31 cellular contexts compared by ENCODE assay signal in the genomic region with DNA sequence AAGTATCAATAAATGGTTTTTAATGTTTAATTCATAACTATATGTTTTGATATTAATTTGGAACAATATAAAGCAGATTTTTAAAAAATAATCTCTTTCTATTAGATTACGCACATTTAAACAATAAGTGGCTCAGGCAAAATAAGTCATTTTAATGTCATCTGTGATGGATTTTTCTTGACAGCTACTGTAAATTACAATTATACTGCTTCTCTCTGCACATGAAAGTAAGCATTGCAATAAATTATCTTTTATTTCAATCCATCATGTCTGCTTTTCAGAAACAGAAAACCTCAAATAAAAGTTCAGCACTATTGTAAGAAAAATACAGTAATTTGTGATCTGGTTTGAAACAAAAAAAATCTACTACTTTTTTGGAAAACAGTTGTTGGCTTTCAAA. TPM values are rescaled to one million over a fixed set of nuclear protein-coding genes. Genes with fewer than 3 reads are reported as not detected.
"Had no signal": no experiment of that assay in that cellular context is flagged by ENCODE, and none has a peak within 500 bp of the region (broad histone marks: within the 10 kb centered on the region; RNA-seq: fewer than 3 reads in every experiment).

No MANE protein-coding gene starts in this region.

- H3K4me1 Mint-ChIP-seq: naive B cell had no signal

- H3K4me1 ChIP-seq: colonic mucosa, esophagus squamous epithelium, gastrocnemius medialis, heart right ventricle, left lung, lower lobe of right lung had no signal

- H3K36me3 ChIP-seq: colonic mucosa, esophagus squamous epithelium, gastrocnemius medialis, left lung, lower lobe of right lung had no signal

- DNase-seq: colonic mucosa; cortex of kidney; effector CD8-positive, alpha-beta T cell; effector memory CD8-positive, alpha-beta T cell; endodermal cell; erythroblast; esophagus squamous epithelium; foreskin fibroblast; foreskin melanocyte; gastrocnemius medialis; glutamatergic neuron; head of caudate nucleus; heart right ventricle; hippocampal formation; left cardiac atrium; left lung; left ventricle myocardium superior; lower lobe of right lung; mesenchymal stem cell; mucosa of descending colon; naive B cell had no signal

- H3K27ac Mint-ChIP-seq: dendritic cell treated with granulocyte-macrophage colony-stimulating factor and Interleukin-4, amounts not matched to agents 40 ng/mL and 50 ng/mL, for 4 days; effector memory CD8-positive, alpha-beta T cell; endodermal cell; mesothelial cell of epicardium; naive B cell had no signal

- ATAC-seq: effector memory CD8-positive, alpha-beta T cell; esophagus mucosa; gastrocnemius medialis; heart right ventricle; left cardiac atrium; left lung; left ventricle myocardium superior; lower lobe of right lung; mucosa of descending colon had no signal

- H3K4me3 ChIP-seq: colonic mucosa, esophagus squamous epithelium, gastrocnemius medialis, heart right ventricle, left lung, lower lobe of right lung, mucosa of descending colon had no signal

- H3K9me3 Mint-ChIP-seq: dendritic cell treated with granulocyte-macrophage colony-stimulating factor and Interleukin-4, amounts not matched to agents 40 ng/mL and 50 ng/mL, for 4 days; effector memory CD8-positive, alpha-beta T cell; endodermal cell; mesothelial cell of epicardium; naive B cell had no signal

- FAIRE-seq: islet of Langerhans, keratinocyte had no signal

- H3K27ac ChIP-seq: colonic mucosa, epithelial cell of prostate, esophagus squamous epithelium, gastrocnemius medialis, heart right ventricle, left lung, lower lobe of right lung had no signal

- H3K36me3 Mint-ChIP-seq: mesothelial cell of epicardium had no signal

- H3K27me3 ChIP-seq: colonic mucosa had no signal

- H3K9me3 ChIP-seq: colonic mucosa, esophagus squamous epithelium, gastrocnemius medialis, heart right ventricle, left lung, lower lobe of right lung, mucosa of descending colon had no signal

- H3K4me3 Mint-ChIP-seq: dendritic cell treated with granulocyte-macrophage colony-stimulating factor and Interleukin-4, amounts not matched to agents 40 ng/mL and 50 ng/mL, for 4 days; effector memory CD8-positive, alpha-beta T cell; endodermal cell; mesothelial cell of epicardium; naive B cell had no signal

RNA-seq across cellular contexts. Expression of a gene that starts 11.1 kb away (rescaled TPM):
- total RNA-seq: endodermal cell, esophagus mucosa, esophagus squamous epithelium, glomerular endothelial cell, left lung, left ventricle myocardium superior, lower lobe of right lung, lung microvascular endothelial cell had no signal

RNA-seq across cellular contexts. Expression of a gene that starts 28.4 kb away (rescaled TPM):
- total RNA-seq: colonic mucosa, dermis microvascular lymphatic vessel endothelial cell, esophagus mucosa, esophagus squamous epithelium, gastrocnemius medialis, left cardiac atrium, left lung, left ventricle myocardium superior, lower lobe of right lung, mesenteric fat pad had no signal
- polyA plus RNA-seq: heart right ventricle had no signal
